ENCODE assay signal across 1 cellular context in genomic region chr3:57692404-57693191, GRCh38.
TF ChIP-seq lines count a peak whose summit lies in the region.

DENND6A (minus strand) TSS chr3:57693077; CDS start chr3:57693018, 59 bp downstream.

TF ChIP-seq in WTC11, 78 proteins besides CTCF, POLR2A, EP300 and RAD21 (continued from another document):
- TF ChIP-seq ATF6 (CRISPR knock-in tag; IDR thresholded peaks at IDR 0.05) = no peak
- no peak; the same call in 1 of the 2 replicates for TF ChIP-seq ZNF219 (CRISPR knock-in tag; IDR thresholded peaks at IDR 0.05; ENCODE audit: borderline replicate concordance)
- TF ChIP-seq ZNF121 (CRISPR knock-in tag; IDR thresholded peaks at IDR 0.05) = no peak
- TF ChIP-seq TEAD4 (CRISPR knock-in tag; IDR thresholded peaks at IDR 0.05) = no peak
